Comparison of ENCODE assay signal across 18 cellular contexts in genomic region chr5:9302228-9302627, GRCh38.
"Had no signal": no experiment of that assay in that cellular context is flagged by ENCODE, and none has a peak within 500 bp of the region (broad histone marks: within the 10 kb centered on the region; RNA-seq: fewer than 3 reads in every experiment).

No MANE protein-coding gene starts in this region.

- H2AFZ ChIP-seq: neural progenitor cell, parathyroid adenoma had no signal

- H3K4me2 ChIP-seq: neural progenitor cell had no signal

- H3K36me3 ChIP-seq: ascending aorta, colonic mucosa, neural progenitor cell, upper lobe of right lung, WERI-Rb-1 had no signal

- H3K4me1 Mint-ChIP-seq: activated CD4-positive, alpha-beta memory T cell treated with anti-CD3 and anti-CD28 coated beads, Interleukin-2, amount 10 ng/mL, durations not matched to agents 7 days and 5 days; activated CD4-positive, alpha-beta T cell treated with anti-CD3 and anti-CD28 coated beads for 36 hours; mesothelial cell of epicardium; neural progenitor cell; stimulated activated naive CD8-positive, alpha-beta T cell treated with anti-CD3 and anti-CD28 coated beads, Interleukin-15, amount 100 ng/mL, for 72 hours had no signal

- H3K4me1 ChIP-seq: ascending aorta, colonic mucosa, neural progenitor cell, parathyroid adenoma, testis, upper lobe of right lung had no signal

- H3K27me3 ChIP-seq: ascending aorta, colonic mucosa, neural progenitor cell, testis, upper lobe of right lung had no signal

- H3K4me3 Mint-ChIP-seq: activated CD4-positive, alpha-beta memory T cell treated with anti-CD3 and anti-CD28 coated beads, Interleukin-2, amount 10 ng/mL, durations not matched to agents 7 days and 5 days; activated CD4-positive, alpha-beta T cell treated with anti-CD3 and anti-CD28 coated beads for 36 hours; activated naive CD8-positive, alpha-beta T cell; mesothelial cell of epicardium; neural progenitor cell; stimulated activated naive CD8-positive, alpha-beta T cell treated with anti-CD3 and anti-CD28 coated beads, Interleukin-15, amount 100 ng/mL, for 72 hours had no signal

- H3K4me3 ChIP-seq: ascending aorta, colonic mucosa, neural progenitor cell, skin epidermis, testis, upper lobe of right lung had no signal

- H3K9me3 Mint-ChIP-seq: mesothelial cell of epicardium, neural progenitor cell had no signal

- DNase-seq: activated CD4-positive, alpha-beta memory T cell treated with anti-CD3 and anti-CD28 coated beads, Interleukin-2, amount 10 ng/mL, durations not matched to agents 7 days and 5 days; activated CD4-positive, alpha-beta T cell treated with anti-CD3 and anti-CD28 coated beads for 36 hours; activated gamma-delta T cell; activated T-cell treated with anti-CD3 and anti-CD28 coated beads, Interleukin-2, amount 50 U/mL, for 48 hours; colonic mucosa; hypothalamus; stimulated activated CD4-positive, alpha-beta T cell treated with anti-CD3 and anti-CD28 coated beads, Interleukin-4, amount 100 ng/mL, for 4 hours; stimulated activated naive CD8-positive, alpha-beta T cell treated with anti-CD3 and anti-CD28 coated beads, Interleukin-15, amount 100 ng/mL, for 72 hours; T-helper 9 cell; testis; upper lobe of right lung; WERI-Rb-1 had no signal

- H3K27me3 Mint-ChIP-seq: activated CD4-positive, alpha-beta memory T cell treated with anti-CD3 and anti-CD28 coated beads, Interleukin-2, amount 10 ng/mL, durations not matched to agents 7 days and 5 days; activated CD4-positive, alpha-beta T cell treated with anti-CD3 and anti-CD28 coated beads for 36 hours; activated naive CD8-positive, alpha-beta T cell; stimulated activated naive CD8-positive, alpha-beta T cell treated with anti-CD3 and anti-CD28 coated beads, Interleukin-15, amount 100 ng/mL, for 72 hours had no signal

- H3K9me3 ChIP-seq: ascending aorta, colonic mucosa, testis, upper lobe of right lung had no signal

- H3K27ac Mint-ChIP-seq: activated CD4-positive, alpha-beta memory T cell treated with anti-CD3 and anti-CD28 coated beads, Interleukin-2, amount 10 ng/mL, durations not matched to agents 7 days and 5 days; activated CD4-positive, alpha-beta T cell treated with anti-CD3 and anti-CD28 coated beads for 36 hours; activated naive CD8-positive, alpha-beta T cell; mesothelial cell of epicardium; neural progenitor cell; stimulated activated naive CD8-positive, alpha-beta T cell treated with anti-CD3 and anti-CD28 coated beads, Interleukin-15, amount 100 ng/mL, for 72 hours had no signal

- H3K9ac ChIP-seq: neural progenitor cell, parathyroid adenoma had no signal

- H3K79me2 ChIP-seq: parathyroid adenoma had no signal

- H3K27ac ChIP-seq: ascending aorta, colonic mucosa, neural progenitor cell, parathyroid adenoma, skin epidermis, testis, upper lobe of right lung, WERI-Rb-1 had no signal

- H3K36me3 Mint-ChIP-seq: activated naive CD8-positive, alpha-beta T cell; mesothelial cell of epicardium; neural progenitor cell had no signal

- ATAC-seq: activated CD4-positive, alpha-beta T cell treated with anti-CD3 and anti-CD28 coated beads for 36 hours; stimulated activated naive CD8-positive, alpha-beta T cell treated with anti-CD3 and anti-CD28 coated beads, Interleukin-15, amount 100 ng/mL, for 72 hours; upper lobe of right lung had no signal
